In genomic region chr1:201053155-201053860, GRCh38 we compare ENCODE assay signal across 1 cellular context.
TF ChIP-seq lines count a peak whose summit lies in the region.

No MANE protein-coding gene starts in this region.

TF ChIP-seq in GM23338, 12 proteins besides CTCF, POLR2A, EP300 and RAD21 (continued from another document):
- TF ChIP-seq ETS1 (IDR thresholded peaks at IDR 0.05) (no peak), EZH2 (IDR thresholded peaks at IDR 0.05; ENCODE audit: low read depth, unreplicated experiment) (no peak), ZNF331 (CRISPR knock-in tag; IDR thresholded peaks at IDR 0.05; ENCODE audit: low read depth) (no peak), ZNF114 (CRISPR knock-in tag; IDR thresholded peaks at IDR 0.05) (no peak), EZH2phosphoT487 (IDR thresholded peaks at IDR 0.05; ENCODE audit: unreplicated experiment) (no peak), NANOG (IDR thresholded peaks at IDR 0.05; ENCODE audit: borderline replicate concordance) (no peak), ZNF462 (CRISPR knock-in tag; IDR thresholded peaks at IDR 0.05) (no peak)
TF ChIP-seq in GM23338: peak in this region for 0.
